13 cellular contexts compared by ENCODE assay signal in genomic region chr1:174209347-174210187, GRCh38. TPM values are rescaled to one million over a fixed set of nuclear protein-coding genes. Genes with fewer than 3 reads are reported as not detected.
DNase-seq lines count a peak whose midpoint lies in the region; ATAC-seq, FAIRE-seq and TF ChIP-seq lines count a peak whose summit lies in the region.
"Had no signal": no experiment of that assay in that cellular context is flagged by ENCODE, and none has a peak within 500 bp of the region (broad histone marks: within the 10 kb centered on the region; RNA-seq: fewer than 3 reads in every experiment).

No MANE protein-coding gene starts in this region.

- H3K9ac ChIP-seq in K562 (ENCODE audit: insufficient read depth in 1 of 2, low read depth in 2 of 2, low read length in 2 of 2), result no peak overlapping the region

- H3K79me2 ChIP-seq in K562 (ENCODE audit: control insufficient read depth, insufficient read depth, low read length), result peaks cover 57% of the 10 kb centered on the region

- TF ChIP-seq POLR2A in K562 (conservative IDR thresholded peaks at IDR 0.05), result no peak

- H3K27me3 ChIP-seq in K562 (ENCODE audit: control insufficient read depth in 2 of 2, insufficient read depth in 2 of 2, low read length in 2 of 2), result no peaks in the 10 kb centered on the region
- H3K27me3 ChIP-seq: brain microvascular endothelial cell had no signal

- H3K4me1 ChIP-seq in K562 (replicated peaks in 1 of 2; ENCODE audit: control insufficient read depth in 2 of 2, insufficient read depth in 2 of 2, low read length in 2 of 2), result peaks cover 4 to 12% of the 10 kb centered on the region in 2 experiments; a peak in 2 of 5 replicates

- H3K9me1 ChIP-seq in K562 (ENCODE audit: control insufficient read depth, insufficient read depth, low read length), result no peaks in the 10 kb centered on the region

- FAIRE-seq in K562 (lab: Jason Lieb, UNC), result no peak

- DNase-seq in activated naive CD4-positive, alpha-beta T cell treated with anti-CD3 and anti-CD28 coated beads for 36 hours, result peak; percentile 46
- DNase-seq in activated naive CD4-positive, alpha-beta T cell treated with anti-CD3 and anti-CD28 coated beads, Interleukin-2, amount 50 U/mL, for 16 hours, result no peak
- DNase-seq in K562 (ENCODE audit: extremely low read depth in 1 of 4, low spot score in 3 of 4) (no peak), HK-2 (ENCODE audit: unreplicated experiment) (no peak), globus pallidus (ENCODE audit: low spot score) (no peak)
- DNase-seq in effector CD8-positive, alpha-beta T cell (lab: John Stamatoyannopoulos, UW), result no peak
- DNase-seq: activated CD8-positive, alpha-beta memory T cell treated with anti-CD3 and anti-CD28 coated beads, Interleukin-2, amount 10 ng/mL, durations not matched to agents 7 days and 5 days; brain microvascular endothelial cell; erythroblast; MV-4-11; SW 1271 had no signal

- H3K9me3 Mint-ChIP-seq in activated naive CD4-positive, alpha-beta T cell treated with anti-CD3 and anti-CD28 coated beads for 36 hours, result peaks cover 2% of the 10 kb centered on the region

- peak; percentile 91 for ATAC-seq in GM21423 (IDR thresholded peaks at IDR 0.05; ENCODE audit: unreplicated experiment)
- peak; percentile 83 for ATAC-seq in HG03095 (IDR thresholded peaks at IDR 0.05; ENCODE audit: unreplicated experiment)
- no peak for ATAC-seq in K562
- ATAC-seq: activated CD8-positive, alpha-beta memory T cell treated with anti-CD3 and anti-CD28 coated beads, Interleukin-2, amount 10 ng/mL, durations not matched to agents 7 days and 5 days had no signal

- BruUV-seq in K562 (replicated peaks; lab: Mats Ljungman, UMichigan), result no TSS peak

- no peak for TF ChIP-seq RAD21 in K562 (CRISPR knock-in tag; conservative IDR thresholded peaks at IDR 0.05 in 1 of 2, IDR thresholded peaks at IDR 0.05 in 1 of 2)

- H3K36me3 Mint-ChIP-seq in activated naive CD4-positive, alpha-beta T cell treated with anti-CD3 and anti-CD28 coated beads for 36 hours (ENCODE audit: low read depth), result peaks cover 4% of the 10 kb centered on the region

- no peak overlapping the region for H3K4me2 ChIP-seq in K562 (ENCODE audit: insufficient read depth, low read length)

- no peak overlapping the region for H3K27ac ChIP-seq in K562 (ENCODE audit: extremely low read depth, low read depth, low read length)
- H3K27ac ChIP-seq: brain microvascular endothelial cell had no signal

- no peak overlapping the region for H3K4me3 Mint-ChIP-seq in activated naive CD4-positive, alpha-beta T cell treated with anti-CD3 and anti-CD28 coated beads for 36 hours
- H3K4me3 Mint-ChIP-seq: activated CD8-positive, alpha-beta memory T cell treated with anti-CD3 and anti-CD28 coated beads, Interleukin-2, amount 10 ng/mL, durations not matched to agents 7 days and 5 days had no signal

- no peaks in the 10 kb centered on the region for H4K20me1 ChIP-seq in K562 (replicated peaks; ENCODE audit: control insufficient read depth, insufficient read depth, low read length)

- no peak for TF ChIP-seq CTCF in K562 (IDR thresholded peaks at IDR 0.05 in 2 of 3, conservative IDR thresholded peaks at IDR 0.05 in 1 of 3; ENCODE audit: insufficient read depth in 2 of 3, low read depth in 1 of 3, low read length in 3 of 3)

- no peaks in the 10 kb centered on the region for H3K27me3 Mint-ChIP-seq in activated naive CD4-positive, alpha-beta T cell treated with anti-CD3 and anti-CD28 coated beads for 36 hours (ENCODE audit: low read depth)
- H3K27me3 Mint-ChIP-seq: activated CD8-positive, alpha-beta memory T cell treated with anti-CD3 and anti-CD28 coated beads, Interleukin-2, amount 10 ng/mL, durations not matched to agents 7 days and 5 days had no signal

- H3K4me3 ChIP-seq in K562, result no peak overlapping the region

- H3K4me1 Mint-ChIP-seq in activated naive CD4-positive, alpha-beta T cell treated with anti-CD3 and anti-CD28 coated beads for 36 hours (ENCODE audit: low read depth), result peaks cover 36% of the 10 kb centered on the region

- intact Hi-C loops in activated naive CD4-positive, alpha-beta T cell treated with anti-CD3 and anti-CD28 coated beads for 36 hours (cut with micrococcal nuclease), result loop anchor here (5.0 to 10.0 kb wide), 5 partner anchors 187 to 1465 kb away; partner anchors contain the start of genes CENPL, DARS2, KLHL20 and RC3H1
- intact Hi-C loops in K562 (cut with micrococcal nuclease), result no loop called here

- in situ Hi-C loops in K562 (cut with MboI), result loop anchor here (10.0 kb wide), 1 partner anchor 115 kb away; no protein-coding TSS in a partner anchor

- H3K9me3 ChIP-seq in K562 (replicated peaks; ENCODE audit: control insufficient read depth, insufficient read depth, low read depth, low read length), result peaks cover 13% of the 10 kb centered on the region

- no peak overlapping the region for H2AFZ ChIP-seq in K562 (ENCODE audit: low read depth, low read length)

- 0 out of 3 replicates have a peak, but pooled peaks cover 4% of the 10 kb centered on the region for H3K36me3 ChIP-seq in K562 (ENCODE audit: control insufficient read depth, insufficient read depth, low read length)
- H3K36me3 ChIP-seq: brain microvascular endothelial cell had no signal

- POLR2A ChIA-PET in K562 (lab: Yijun Ruan, JAX), result interaction anchor here (1.3 kb wide), 1 partner anchor 8 kb away, joined by 9 read pairs; no protein-coding TSS in a partner anchor

- no peak for TF ChIP-seq EP300 in K562 (IDR thresholded peaks at IDR 0.05; ENCODE audit: low read length)

- 91% methylated on average over 5 of the region's 5 CpGs for WGBS in K562 (ENCODE audit: insufficient coverage, low coverage, missing lambda C conversion rate)

- no peak overlapping the region for H3K27ac Mint-ChIP-seq in activated naive CD4-positive, alpha-beta T cell treated with anti-CD3 and anti-CD28 coated beads for 36 hours
- H3K27ac Mint-ChIP-seq: activated CD8-positive, alpha-beta memory T cell treated with anti-CD3 and anti-CD28 coated beads, Interleukin-2, amount 10 ng/mL, durations not matched to agents 7 days and 5 days had no signal

- CTCF ChIA-PET in activated naive CD4-positive, alpha-beta T cell treated with anti-CD3 and anti-CD28 coated beads for 36 hours (lab: Charles Lee), result interaction anchor here (1.2 kb wide), 1 partner anchor 9 kb away, joined by 6 read pairs; no protein-coding TSS in a partner anchor
- CTCF ChIA-PET in K562 (lab: Yijun Ruan, JAX; ENCODE audit: low intra/inter-chr PET ratio), result no interaction called here

TF ChIP-seq in K562, 482 proteins besides CTCF, POLR2A, EP300 and RAD21:
- TF ChIP-seq CEBPG (CRISPR knock-in tag; IDR thresholded peaks at IDR 0.05) (0 out of 2 replicates have a peak, but pooled peaks have one; percentile 19), CEBPG (tag; conservative IDR thresholded peaks at IDR 0.05 in 1 of 2, IDR thresholded peaks at IDR 0.05 in 1 of 2) (peak in 1 of 2 experiments; percentile 55; a peak in 2 of 4 replicates), TRIM24 (IDR thresholded peaks at IDR 0.05) (no peak), ZNF224 (CRISPR knock-in tag; IDR thresholded peaks at IDR 0.05) (no peak), POLR2AphosphoS2 (IDR thresholded peaks at IDR 0.05; ENCODE audit: low read length) (no peak), CEBPB (tag; IDR thresholded peaks at IDR 0.05) (peak; percentile 58)

RNA-seq across cellular contexts. Expression of gene RABGAP1L, which starts 50.2 kb away (rescaled TPM):
- total RNA-seq in activated naive CD4-positive, alpha-beta T cell treated with anti-CD3 and anti-CD28 coated beads for 36 hours, result 10 to 100 TPM; 16.6 TPM
- 89.1 and 291 TPM in 2 replicates for total RNA-seq in K562 (2011; cell fraction: chromatin; rRNA removed; ENCODE audit: low replicate concordance)
- total RNA-seq in K562 (2011; cell fraction: nucleolus; rRNA removed), result 36.2 and 52.6 TPM in 2 replicates
- 84.4 and 92.0 TPM in 2 replicates for total RNA-seq in K562 (2011; cell fraction: nucleoplasm; rRNA removed)
- total RNA-seq in K562 (2014; rRNA removed) (26.5 and 27.8 TPM in 2 replicates), K562 (2014; rRNA removed; fragmentation: Illumina TruSeq; extraction: Trizol) (44.9 and 49.7 TPM in 2 replicates), K562 (2015; rRNA removed; fragmentation: Illumina TruSeq; extraction: Trizol) (39.1 and 40.9 TPM in 2 replicates), K562 (2021) (29.9 and 32.2 TPM in 2 replicates)
- polyA plus RNA-seq in K562 (2011; rRNA removed) (23.8 and 26.7 TPM in 2 replicates), K562 (2014; fragmentation: Illumina TruSeq; extraction: Trizol) (21.6 and 25.6 TPM in 2 replicates), K562 (2014; fragmentation: Nextera tagmentation; extraction: Ambion mirVana) (10 to 100 TPM; 16.5 to 19.0 TPM), K562 (2014; rRNA removed) (18.7 and 24.1 TPM in 2 replicates)
- 9.7 and 12.2 TPM in 2 replicates for polyA plus RNA-seq in K562 (2011; cell fraction: cytosol; rRNA removed)
- 22.1 and 29.9 TPM in 2 replicates for polyA plus RNA-seq in K562 (2011; cell fraction: nucleus; rRNA removed)
- 20.8 and 24.8 TPM in 2 replicates for polyA plus RNA-seq in K562 (2012)
- polyA minus RNA-seq in K562 (2011; rRNA and poly(A)+ RNA removed), result 106 and 144 TPM in 2 replicates
- 15.3 and 20.0 TPM in 2 replicates for polyA minus RNA-seq in K562 (2011; cell fraction: cytosol; rRNA and poly(A)+ RNA removed)
- 85.5 and 157 TPM in 2 replicates for polyA minus RNA-seq in K562 (2011; cell fraction: nucleus; rRNA and poly(A)+ RNA removed)
